ENCODE assay signal across 20 cellular contexts in the genomic region with DNA sequence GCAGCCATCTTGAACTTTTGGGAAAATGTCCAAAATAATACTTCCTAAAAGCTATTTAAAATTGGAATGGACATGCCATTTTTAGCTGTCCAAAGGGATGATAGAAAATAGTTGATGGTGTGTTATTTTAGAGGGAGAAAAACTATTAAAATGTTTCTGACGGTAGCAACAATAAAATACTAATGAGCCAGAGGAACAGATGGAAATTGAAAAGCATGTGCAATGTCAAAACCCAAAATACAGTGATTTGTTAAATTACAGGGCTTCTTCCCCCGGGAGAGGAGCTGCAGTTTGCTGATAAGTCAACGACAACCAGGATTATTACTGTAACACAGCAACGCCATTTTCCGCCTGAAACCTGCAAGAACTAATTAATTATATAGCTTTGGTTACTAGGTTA.
"Had no signal": no experiment of that assay in that cellular context is flagged by ENCODE, and none has a peak within 500 bp of the region (broad histone marks: within the 10 kb centered on the region; RNA-seq: fewer than 3 reads in every experiment).

No MANE protein-coding gene starts in this region.

- DNase-seq: kidney; left colon; left lung; lower lobe of right lung; mammary epithelial cell; mesenchymal stem cell; naive B cell; natural killer cell; nephron progenitor cell; occipital lobe; psoas muscle; right lobe of liver; stimulated activated CD4-positive, alpha-beta T cell treated with anti-CD3 and anti-CD28 coated beads, Interleukin-1b, Interleukin-23, amount 100 ng/mL, for 48 hours; stimulated activated CD4-positive, alpha-beta T cell treated with anti-CD3 and anti-CD28 coated beads, Interleukin-2, amount 100 ng/mL, for 48 hours; stimulated activated CD4-positive, alpha-beta T cell treated with anti-CD3 and anti-CD28 coated beads, Interleukin-4, amount 100 ng/mL, for 4 hours; stimulated activated CD8-positive, alpha-beta memory T cell treated with anti-CD3 and anti-CD28 coated beads, Interleukin-4, amount 100 ng/mL, for 48 hours; stimulated activated naive CD4-positive, alpha-beta T cell treated with Interleukin-2 at 50 U/mL for 16 hours; stimulated activated naive CD8-positive, alpha-beta T cell treated with anti-CD3 and anti-CD28 coated beads, Interleukin-15, amount 100 ng/mL, for 72 hours; substantia nigra; uterus had no signal
